Comparison of ENCODE assay signal across 1 cellular context in genomic region chr1:168553680-168554553, GRCh38.
TF ChIP-seq lines count a peak whose summit lies in the region.

No MANE protein-coding gene starts in this region.

TF ChIP-seq in GM12878, 131 proteins besides CTCF, POLR2A, EP300 and RAD21 (continues in another document):
- TF ChIP-seq POLR2AphosphoS5 (IDR thresholded peaks at IDR 0.05; ENCODE audit: low read length) (no peak), ZBTB11 (CRISPR knock-in tag; IDR thresholded peaks at IDR 0.05) (no peak), KAT2A (conservative IDR thresholded peaks at IDR 0.05; ENCODE audit: control insufficient read depth, low read depth, low read length) (no peak), BCL11A (IDR thresholded peaks at IDR 0.05; ENCODE audit: low read depth, low read length) (0 out of 2 replicates have a peak, but pooled peaks have one; percentile 5), SUPT20H (IDR thresholded peaks at IDR 0.05; ENCODE audit: borderline replicate concordance, control insufficient read depth, low read depth, low read length) (no peak), PRDM15 (CRISPR knock-in tag; IDR thresholded peaks at IDR 0.05) (no peak), MXI1 (IDR thresholded peaks at IDR 0.05; ENCODE audit: low read depth, low read length) (no peak), ZNF384 (IDR thresholded peaks at IDR 0.05; ENCODE audit: borderline replicate concordance, low read depth, low read length) (no peak), RBBP5 (conservative IDR thresholded peaks at IDR 0.05) (no peak), SIX5 (IDR thresholded peaks at IDR 0.05; ENCODE audit: low read depth, low read length, severe bottlenecking) (no peak), E2F8 (IDR thresholded peaks at IDR 0.05; ENCODE audit: low read depth, partially characterized antibody) (no peak), SMAD5 (IDR thresholded peaks at IDR 0.05; ENCODE audit: low read depth) (no peak), ZNF622 (IDR thresholded peaks at IDR 0.05) (no peak), RELB (IDR thresholded peaks at IDR 0.05; ENCODE audit: low read depth) (peak; percentile 77), IRF3 (IDR thresholded peaks at IDR 0.05) (no peak), MYC (IDR thresholded peaks at IDR 0.05; ENCODE audit: insufficient read depth, insufficient read length, insufficient replicate concordance, low read length, severe bottlenecking) (no peak), NR2C2 (IDR thresholded peaks at IDR 0.05; ENCODE audit: borderline replicate concordance, control insufficient read depth, insufficient read length, low read depth) (no peak), ZNF217 (IDR thresholded peaks at IDR 0.05) (peak; percentile 63; the same call in 1 of the 2 replicates), ASH2L (IDR thresholded peaks at IDR 0.05; ENCODE audit: borderline replicate concordance, low read depth) (no peak), EZH2 (IDR thresholded peaks at IDR 0.05; ENCODE audit: borderline replicate concordance, control insufficient read depth, low read depth, low read length) (no peak), TBL1XR1 (IDR thresholded peaks at IDR 0.05; ENCODE audit: low read depth, low read length) (no peak), STAT3 (IDR thresholded peaks at IDR 0.05; ENCODE audit: low read depth, low read length) (no peak), ZNF592 (IDR thresholded peaks at IDR 0.05) (no peak), ZBTB40 (IDR thresholded peaks at IDR 0.05; ENCODE audit: borderline replicate concordance) (no peak), SMARCA5 (IDR thresholded peaks at IDR 0.05) (0 out of 2 replicates have a peak, but pooled peaks have one; percentile 30), HDGF (IDR thresholded peaks at IDR 0.05) (no peak; the same call in 1 of the 2 replicates), TCF7 (IDR thresholded peaks at IDR 0.05; ENCODE audit: borderline replicate concordance) (no peak), EED (IDR thresholded peaks at IDR 0.05; ENCODE audit: low read depth) (no peak), RCOR1 (conservative IDR thresholded peaks at IDR 0.05; ENCODE audit: low read depth, low read length) (no peak), FOXK2 (IDR thresholded peaks at IDR 0.05) (no peak), JUND (IDR thresholded peaks at IDR 0.05; ENCODE audit: low read depth, low read length) (no peak), PAX8 (IDR thresholded peaks at IDR 0.05) (no peak), NFXL1 (IDR thresholded peaks at IDR 0.05; ENCODE audit: borderline replicate concordance) (no peak), ESRRA (IDR thresholded peaks at IDR 0.05; ENCODE audit: low read length) (no peak), MTA2 (IDR thresholded peaks at IDR 0.05; ENCODE audit: low read depth) (peak; percentile 85), CHD4 (IDR thresholded peaks at IDR 0.05) (no peak), IRF5 (IDR thresholded peaks at IDR 0.05; ENCODE audit: borderline replicate concordance) (no peak)
